Comparison of ENCODE assay signal across 9 cellular contexts in genomic region chr17:42288078-42288984, GRCh38. TPM values are rescaled to one million over a fixed set of nuclear protein-coding genes. Genes with fewer than 3 reads are reported as not detected.
DNase-seq lines count a peak whose midpoint lies in the region; ATAC-seq, FAIRE-seq and TF ChIP-seq lines count a peak whose summit lies in the region.
"Had no signal": no experiment of that assay in that cellular context is flagged by ENCODE, and none has a peak within 500 bp of the region (broad histone marks: within the 10 kb centered on the region; RNA-seq: fewer than 3 reads in every experiment).

Gene STAT5A, plus strand, starts transcription at chr17:42288498. Its CDS starts 914 bp downstream, at chr17:42289412.

- H3K4me3 Mint-ChIP-seq in activated naive CD8-positive, alpha-beta T cell treated with anti-CD3 and anti-CD28 coated beads, Interleukin-2, amount 50 U/mL, for 24 hours = peak within 1 kb of the TSS; percentile 97

- no peaks in the 10 kb centered on the region for H3F3A ChIP-seq in SU-DHL-6 (ENCODE audit: insufficient read depth)

- intact Hi-C loops in Right ventricle myocardium superior (cut with DNase I) = no loop called here
- intact Hi-C loops in pancreas (cut with DNase I) = no loop called here
- intact Hi-C loops in tibial artery (cut with DNase I; ENCODE audit: low total_unique reads) = no loop called here

- peaks cover 58% of the 10 kb centered on the region for H3K4me1 Mint-ChIP-seq in activated naive CD8-positive, alpha-beta T cell treated with anti-CD3 and anti-CD28 coated beads, Interleukin-2, amount 50 U/mL, for 24 hours

- TF ChIP-seq CTCF in SU-DHL-6 (IDR thresholded peaks at IDR 0.05; ENCODE audit: insufficient read depth, low read length, poor library complexity, severe bottlenecking) (no peak), pancreas (IDR thresholded peaks at IDR 0.05) (no peak), tibial artery (IDR thresholded peaks at IDR 0.05) (no peak)

- H2AFZ ChIP-seq in SU-DHL-6 (ENCODE audit: low read depth, low read length, severe bottlenecking) = peak within 1 kb of the TSS; percentile 48

- H3K9me3 ChIP-seq in SU-DHL-6 (ENCODE audit: insufficient read depth, low read length) (no peaks in the 10 kb centered on the region), pancreas (no peaks in the 10 kb centered on the region), tibial artery (no peaks in the 10 kb centered on the region)

- H3K79me2 ChIP-seq in SU-DHL-6 (ENCODE audit: insufficient read depth, low read length) = no peaks in the 10 kb centered on the region

- H3K27me3 Mint-ChIP-seq in activated naive CD8-positive, alpha-beta T cell treated with anti-CD3 and anti-CD28 coated beads, Interleukin-2, amount 50 U/mL, for 24 hours = no peaks in the 10 kb centered on the region

- H3K27ac ChIP-seq in SU-DHL-6 (ENCODE audit: low read depth, low read length) (no peak within 1 kb of the TSS), pancreas (peak within 1 kb of the TSS; percentile 42 to 71 (median 62)), tibial artery (peak within 1 kb of the TSS; percentile 92 to 94)

- H3K27me3 ChIP-seq in SU-DHL-6 (ENCODE audit: low read length) (no peaks in the 10 kb centered on the region), pancreas (no peaks in the 10 kb centered on the region), tibial artery (no peaks in the 10 kb centered on the region)

- H3K27ac Mint-ChIP-seq in activated naive CD8-positive, alpha-beta T cell treated with anti-CD3 and anti-CD28 coated beads, Interleukin-2, amount 50 U/mL, for 24 hours = peak within 1 kb of the TSS; percentile 98

- H4K20me1 ChIP-seq in SU-DHL-6 (ENCODE audit: low read depth, low read length) = no peaks in the 10 kb centered on the region

- no peaks in the 10 kb centered on the region for H3K9me2 ChIP-seq in SU-DHL-6 (replicated peaks; ENCODE audit: insufficient read depth, low read length)

- H3K9ac ChIP-seq in SU-DHL-6 (ENCODE audit: low read length) = peak within 1 kb of the TSS; percentile 26; the same call in 1 of the 2 replicates

- H3K36me3 Mint-ChIP-seq in activated naive CD8-positive, alpha-beta T cell treated with anti-CD3 and anti-CD28 coated beads, Interleukin-2, amount 50 U/mL, for 24 hours (ENCODE audit: low read depth) = peaks cover 42% of the 10 kb centered on the region

- 8 to 14% methylated on average over 58 to 97 of the region's 97 CpGs for WGBS in pancreas, 2 donors

- peak within 1 kb of the TSS; percentile 37 for H3K4me2 ChIP-seq in SU-DHL-6 (ENCODE audit: low read depth, low read length, poor library complexity, severe bottlenecking)

- no peak for FAIRE-seq in pancreas (lab: Jason Lieb, UNC)
- FAIRE-seq: A204.1 had no signal

- peak; percentile 8 to 72 (median 62) for DNase-seq in NCI-H1417 (lab: John Stamatoyannopoulos, UW)
- DNase-seq in NCI-H1417 treated with DMSO at 0.1 percent for 48 hours (lab: John Stamatoyannopoulos, UW) = no peak
- peak; percentile 84 for DNase-seq in activated naive CD8-positive, alpha-beta T cell treated with anti-CD3 and anti-CD28 coated beads, Interleukin-2, amount 50 U/mL, for 24 hours
- peak; percentile 95 for DNase-seq in Right ventricle myocardium superior
- DNase-seq in pancreas = peak; percentile 84 to 95 (median 86)
- peak; percentile 94 to 96 for DNase-seq in tibial artery

- no peaks in the 10 kb centered on the region for H3K9me3 Mint-ChIP-seq in activated naive CD8-positive, alpha-beta T cell treated with anti-CD3 and anti-CD28 coated beads, Interleukin-2, amount 50 U/mL, for 24 hours

- H3K36me3 ChIP-seq in SU-DHL-6 (ENCODE audit: low read length) (no peaks in the 10 kb centered on the region), pancreas (no peaks in the 10 kb centered on the region), tibial artery (peaks cover 0 to 17% (median 16%) of the 10 kb centered on the region in 3 donors)

- H3K4me3 ChIP-seq in SU-DHL-6 (ENCODE audit: insufficient read depth, low read length, poor library complexity, severe bottlenecking) = no peak within 1 kb of the TSS
- H3K4me3 ChIP-seq in pancreas = peak within 1 kb of the TSS; percentile 55 to 76 (median 68)
- H3K4me3 ChIP-seq in tibial artery = peak within 1 kb of the TSS; percentile 69 to 93

- H3K4me1 ChIP-seq in pancreas (peaks cover 0 to 9% (median 0%) of the 10 kb centered on the region in 3 donors), tibial artery (peaks cover 0 to 41% (median 33%) of the 10 kb centered on the region in 4 donors)

- peak; percentile 49 for ATAC-seq in HG03432 (IDR thresholded peaks at IDR 0.05; ENCODE audit: unreplicated experiment)
- ATAC-seq in activated naive CD8-positive, alpha-beta T cell treated with anti-CD3 and anti-CD28 coated beads, Interleukin-2, amount 50 U/mL, for 24 hours = peak; percentile 73
- peak; percentile 93 for ATAC-seq in Right ventricle myocardium superior (ENCODE audit: poor library complexity)
- ATAC-seq in pancreas = peak; percentile 90 to 95 (median 92)

RNA-seq across cellular contexts. Expression of gene STAT5A, which starts in this region (rescaled TPM):
- total RNA-seq in Right ventricle myocardium superior (14.9 TPM), pancreas (10 to 100 TPM; 13.1 to 19.8 (median 15.4) TPM)
- 10 to 100 TPM; 10.5 to 12.6 TPM for polyA plus RNA-seq in pancreas
